In genomic region chr3:45417949-45418847, GRCh38 we compare ENCODE assay signal across 14 cellular contexts. TPM values are rescaled to one million over a fixed set of nuclear protein-coding genes. Genes with fewer than 3 reads are reported as not detected.
A peak's percentile ranks its signal among the peaks of the same experiment; 100 is the strongest.
DNase-seq lines count a peak whose midpoint lies in the region.
"Had no signal": no experiment of that assay in that cellular context is flagged by ENCODE, and none has a peak within 500 bp of the region (broad histone marks: within the 10 kb centered on the region; RNA-seq: fewer than 3 reads in every experiment).

No MANE protein-coding gene starts in this region.

- H3K4me1 ChIP-seq in endocrine pancreas (ENCODE audit: control insufficient read depth, insufficient read depth, low read length), result peaks cover 10% of the 10 kb centered on the region
- H3K4me1 ChIP-seq: vagina had no signal

- H3K27ac ChIP-seq in substantia nigra (ENCODE audit: low read depth, low read length, poor library complexity, severe bottlenecking), result no peak overlapping the region
- H3K27ac ChIP-seq: vagina had no signal

- H3K27me3 ChIP-seq in endocrine pancreas (ENCODE audit: control insufficient read depth, insufficient read depth, low read length), result no peaks in the 10 kb centered on the region
- H3K27me3 ChIP-seq: vagina had no signal

- DNase-seq in SIG-M5 treated with dmso at 0.1 percent for 504 hours (lab: John Stamatoyannopoulos, UW; ENCODE audit: unreplicated experiment) (peak; percentile 26), SIG-M5 (lab: John Stamatoyannopoulos, UW) (no peak), NCI-H345 treated with DMSO at 0.1 percent for 48 hours (lab: John Stamatoyannopoulos, UW; ENCODE audit: unreplicated experiment) (peak; percentile 45), ureter (ENCODE audit: low spot score) (peak; percentile 44), GF-D8 (lab: John Stamatoyannopoulos, UW) (no peak), substantia nigra (lab: John Stamatoyannopoulos, UW) (no peak), SK-N-DZ (ENCODE audit: low spot score) (no peak)
- DNase-seq: activated gamma-delta T cell; effector CD4-positive, alpha-beta T cell; foreskin fibroblast; NCI-H1694 treated with DMSO at 0.1 percent for 48 hours; stimulated activated CD4-positive, alpha-beta T cell treated with anti-CD3 and anti-CD28 coated beads, Interleukin-4, amount 100 ng/mL, for 1 hour had no signal

- no peaks in the 10 kb centered on the region for H3K36me3 ChIP-seq in endocrine pancreas (ENCODE audit: control insufficient read depth, insufficient read depth, low read length)

- H3K9me3 ChIP-seq in endocrine pancreas (ENCODE audit: control insufficient read depth, low read length), result no peaks in the 10 kb centered on the region
- H3K9me3 ChIP-seq: vagina had no signal

- peak overlapping the region; percentile 18 for H3K4me3 ChIP-seq in endocrine pancreas (ENCODE audit: control insufficient read depth, insufficient read depth, low read length)
- H3K4me3 ChIP-seq: vagina had no signal

- no peak overlapping the region for H3K9ac ChIP-seq in endocrine pancreas (ENCODE audit: control insufficient read depth, insufficient read depth, low read length)

RNA-seq across cellular contexts. Expression of gene LARS2, which starts 29.8 kb away (rescaled TPM):
- total RNA-seq in ureter, result 30.3 TPM
- polyA plus RNA-seq in SK-N-DZ (2014; cell fraction: cytosol; rRNA removed), result 14.8 and 16.2 TPM in 2 replicates
- 19.6 and 21.1 TPM in 2 replicates for polyA plus RNA-seq in SK-N-DZ (2014; cell fraction: nucleus; rRNA removed)

Comparison
In these comparisons a context has a peak if more than half of its experiments do, and no peak if none do; other contexts are left out.
1. DNase-seq: peak in SIG-M5 treated with dmso at 0.1 percent for 504 hours (single experiment), NCI-H345 treated with DMSO at 0.1 percent for 48 hours (single experiment) and ureter (single experiment); none in SIG-M5 (single experiment), GF-D8 (single experiment), substantia nigra (0 of 49) and SK-N-DZ (single experiment).